In the genomic region with DNA sequence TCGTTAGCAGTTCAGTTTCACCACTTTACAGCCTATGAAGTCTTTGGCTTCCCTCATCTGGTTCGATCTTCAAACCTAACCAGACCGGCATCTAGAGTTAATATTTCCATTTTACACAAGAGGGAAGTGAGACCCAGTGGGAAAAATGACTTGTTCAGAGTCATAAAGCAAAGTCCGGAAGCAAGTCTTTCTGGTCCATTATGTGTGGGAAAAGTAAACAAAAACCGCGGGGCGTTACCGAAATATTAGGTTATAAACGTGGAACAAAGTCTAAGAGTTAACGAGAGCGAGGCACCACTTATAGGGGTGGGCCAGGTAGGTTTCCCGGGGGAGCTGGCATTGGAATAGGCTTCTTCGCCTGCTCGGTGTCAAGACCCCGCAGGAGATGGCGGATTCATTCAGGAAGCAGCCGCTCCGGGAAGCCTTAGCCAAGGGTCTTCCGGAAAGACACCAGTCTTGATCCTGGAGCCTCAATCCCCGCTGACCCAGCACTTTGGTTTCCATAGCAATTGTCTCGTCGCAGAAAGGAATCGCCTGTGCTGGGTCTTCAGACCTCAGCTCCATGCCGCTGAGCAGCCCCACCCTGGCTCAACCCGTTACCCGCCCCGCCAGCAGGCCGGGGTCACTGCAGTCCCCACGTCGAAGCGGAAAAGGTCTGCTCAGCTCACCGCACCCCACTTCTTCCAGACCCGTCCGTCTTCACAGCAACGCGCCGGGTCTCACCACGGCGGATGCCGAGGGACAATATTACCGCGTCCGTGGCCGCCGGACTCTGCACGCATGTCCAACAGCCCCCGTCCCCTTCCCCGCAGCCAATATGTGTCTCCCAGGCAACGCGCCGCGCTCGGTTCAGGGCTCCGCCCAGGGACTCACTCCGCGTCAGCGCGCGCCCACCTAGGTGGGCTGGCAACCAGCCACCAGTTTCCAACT, we compare ENCODE assay signal across 9 cellular contexts. TPM values are rescaled to one million over a fixed set of nuclear protein-coding genes. Genes with fewer than 3 reads are reported as not detected.
DNase-seq lines count a peak whose midpoint lies in the region; ATAC-seq and TF ChIP-seq lines count a peak whose summit lies in the region.
"Had no signal": no experiment of that assay in that cellular context is flagged by ENCODE, and none has a peak within 500 bp of the region (broad histone marks: within the 10 kb centered on the region; RNA-seq: fewer than 3 reads in every experiment).

Gene C5orf52, plus strand, starts transcription at position 872 of the 930 bp plus-strand sequence. CDS start 82 bp downstream, outside the sequence.

- H4K91ac ChIP-seq in trophoblast cell (ENCODE audit: low read depth, low read length), result no peak within 1 kb of the TSS

- H3K9me2 ChIP-seq in MM.1S (replicated peaks; ENCODE audit: insufficient read depth, low read length), result no peaks in the 10 kb centered on the region

- no CpG with 5 or more reads among the region's 59 CpGs for WGBS in trophoblast cell (ENCODE audit: extremely low coverage, insufficient coverage, insufficient read length)
- WGBS in smooth muscle cell (ENCODE audit: low lambda C conversion rate), result 97% methylated on average over 51 of the region's 59 CpGs

- peaks cover 8% of the 10 kb centered on the region for H3K27me3 Mint-ChIP-seq in activated T-helper 2 cell treated with anti-CD3 and anti-CD28 coated beads, Interferon-gamma antibody, Interleukin-2, Interleukin-4, amounts not matched to agents 10 μg/mL and 5 μg/mL and 100 μg/mL, durations not matched to agents 14 hours and 24 hours and 36 hours (ENCODE audit: low read depth)
- peaks cover 22% of the 10 kb centered on the region for H3K27me3 Mint-ChIP-seq in glutamatergic neuron (ENCODE audit: unreplicated experiment)

- no peak within 1 kb of the TSS for H3K27ac ChIP-seq in MM.1S (ENCODE audit: low read length)
- H3K27ac ChIP-seq in trophoblast cell (ENCODE audit: low read depth, low read length), result no peak within 1 kb of the TSS
- no peak within 1 kb of the TSS for H3K27ac ChIP-seq in smooth muscle cell (ENCODE audit: low read depth)
- H3K27ac ChIP-seq: C4-2B had no signal

- H2BK5ac ChIP-seq in trophoblast cell (ENCODE audit: low read depth, low read length, poor library complexity), result no peak within 1 kb of the TSS

- no peak within 1 kb of the TSS for H2BK12ac ChIP-seq in trophoblast cell (ENCODE audit: low read length)

- ATAC-seq in HG03469 (IDR thresholded peaks at IDR 0.05; ENCODE audit: unreplicated experiment), result no peak

- no peaks in the 10 kb centered on the region for H3K9me3 ChIP-seq in MM.1S (replicated peaks; ENCODE audit: insufficient read depth, low read length)
- H3K9me3 ChIP-seq in trophoblast cell (ENCODE audit: insufficient read depth, low read depth, low read length), result peaks cover 12% of the 10 kb centered on the region
- no peaks in the 10 kb centered on the region for H3K9me3 ChIP-seq in smooth muscle cell (replicated peaks; ENCODE audit: low read depth)

- no peaks in the 10 kb centered on the region for H3K4me1 ChIP-seq in MM.1S (ENCODE audit: low read length)
- no peaks in the 10 kb centered on the region for H3K4me1 ChIP-seq in trophoblast cell (ENCODE audit: control insufficient read depth in 1 of 2, insufficient read depth in 2 of 2, low read length in 2 of 2)
- H3K4me1 ChIP-seq in smooth muscle cell (ENCODE audit: low read depth), result no peaks in the 10 kb centered on the region

- no peak within 1 kb of the TSS for H3K4ac ChIP-seq in trophoblast cell (ENCODE audit: low read depth, low read length)

- H3K79me2 ChIP-seq in MM.1S (ENCODE audit: low read length) (no peaks in the 10 kb centered on the region), trophoblast cell (ENCODE audit: control insufficient read depth, insufficient read depth, low read length, poor library complexity) (no peaks in the 10 kb centered on the region), smooth muscle cell (ENCODE audit: low read depth) (no peaks in the 10 kb centered on the region)

- H3K4me2 ChIP-seq in MM.1S (ENCODE audit: low read depth, low read length) (peak within 1 kb of the TSS; percentile 94), trophoblast cell (ENCODE audit: low read length) (peak within 1 kb of the TSS; percentile 27), smooth muscle cell (no peak within 1 kb of the TSS)

- H2AFZ ChIP-seq in MM.1S (ENCODE audit: low read length) (peak within 1 kb of the TSS; percentile 75), trophoblast cell (ENCODE audit: insufficient read depth, low read length, poor library complexity) (no peak within 1 kb of the TSS), smooth muscle cell (ENCODE audit: low read depth) (no peak within 1 kb of the TSS)

- peaks cover 11% of the 10 kb centered on the region; the same call in 1 of the 2 replicates for H3K27me3 ChIP-seq in MM.1S (replicated peaks; ENCODE audit: insufficient read depth, low read length)
- no peaks in the 10 kb centered on the region for H3K27me3 ChIP-seq in trophoblast cell (ENCODE audit: insufficient read depth, low read length)
- no peaks in the 10 kb centered on the region for H3K27me3 ChIP-seq in smooth muscle cell (ENCODE audit: low read depth)

- H3K4me3 ChIP-seq in MM.1S (ENCODE audit: low read length) (peak within 1 kb of the TSS; percentile 70), trophoblast cell (ENCODE audit: low read depth, low read length) (peak within 1 kb of the TSS; percentile 14), smooth muscle cell (no peak within 1 kb of the TSS)

- DNase-seq in NCI-H2081 (lab: John Stamatoyannopoulos, UW), result peak; percentile 9 to 55
- no peak for DNase-seq in NCI-H2081 treated with DMSO at 0.1 percent for 48 hours (lab: John Stamatoyannopoulos, UW)
- no peak for DNase-seq in MM.1S
- no peak for DNase-seq in activated T-helper 2 cell treated with anti-CD3 and anti-CD28 coated beads, Interferon-gamma antibody, Interleukin-2, Interleukin-4, amounts not matched to agents 10 μg/mL and 5 μg/mL and 100 μg/mL, durations not matched to agents 14 hours and 24 hours and 36 hours (ENCODE audit: low spot score)
- DNase-seq in glutamatergic neuron, result peak; percentile 69
- DNase-seq in trophoblast cell, result peak; percentile 67 to 75
- DNase-seq in smooth muscle cell (lab: John Stamatoyannopoulos, UW; ENCODE audit: unreplicated experiment), result no peak

- H3K4me1 Mint-ChIP-seq in activated T-helper 2 cell treated with anti-CD3 and anti-CD28 coated beads, Interferon-gamma antibody, Interleukin-2, Interleukin-4, amounts not matched to agents 10 μg/mL and 5 μg/mL and 100 μg/mL, durations not matched to agents 14 hours and 24 hours and 36 hours (ENCODE audit: low read depth), result peaks cover 28% of the 10 kb centered on the region
- H3K4me1 Mint-ChIP-seq in glutamatergic neuron (ENCODE audit: low read depth, unreplicated experiment), result peaks cover 3% of the 10 kb centered on the region

- H3K36me3 ChIP-seq in MM.1S (replicated peaks; ENCODE audit: insufficient read depth, low read length) (no peaks in the 10 kb centered on the region), trophoblast cell (ENCODE audit: control insufficient read depth in 1 of 2, insufficient read depth in 2 of 2, low read length in 2 of 2) (no peaks in the 10 kb centered on the region), smooth muscle cell (ENCODE audit: low read depth) (no peaks in the 10 kb centered on the region)

- peaks cover 2% of the 10 kb centered on the region for H3K79me1 ChIP-seq in trophoblast cell (ENCODE audit: low read length)

- no peak within 1 kb of the TSS for H3K18ac ChIP-seq in trophoblast cell (ENCODE audit: low read length)

- H4K12ac ChIP-seq in trophoblast cell (ENCODE audit: low read depth, low read length), result no peak within 1 kb of the TSS

- no peak within 1 kb of the TSS for H3K23ac ChIP-seq in trophoblast cell (ENCODE audit: low read length)

- peaks cover 5% of the 10 kb centered on the region for H3K36me3 Mint-ChIP-seq in activated T-helper 2 cell treated with anti-CD3 and anti-CD28 coated beads, Interferon-gamma antibody, Interleukin-2, Interleukin-4, amounts not matched to agents 10 μg/mL and 5 μg/mL and 100 μg/mL, durations not matched to agents 14 hours and 24 hours and 36 hours (ENCODE audit: low read depth)
- H3K36me3 Mint-ChIP-seq in glutamatergic neuron (ENCODE audit: unreplicated experiment), result peaks cover 9% of the 10 kb centered on the region

- peak within 1 kb of the TSS; percentile 90 for H3K4me3 Mint-ChIP-seq in activated T-helper 2 cell treated with anti-CD3 and anti-CD28 coated beads, Interferon-gamma antibody, Interleukin-2, Interleukin-4, amounts not matched to agents 10 μg/mL and 5 μg/mL and 100 μg/mL, durations not matched to agents 14 hours and 24 hours and 36 hours (ENCODE audit: low read depth)
- peak within 1 kb of the TSS; percentile 96 for H3K4me3 Mint-ChIP-seq in glutamatergic neuron (ENCODE audit: unreplicated experiment)

- TF ChIP-seq CTCF in MM.1S (IDR thresholded peaks at IDR 0.05; ENCODE audit: low read length) (no peak), glutamatergic neuron (IDR thresholded peaks at IDR 0.05; ENCODE audit: partially characterized antibody, unreplicated experiment) (no peak), smooth muscle cell (IDR thresholded peaks at IDR 0.05; ENCODE audit: borderline replicate concordance, insufficient read depth, poor library complexity, severe bottlenecking) (no peak)

- intact Hi-C loops in activated T-helper 2 cell treated with anti-CD3 and anti-CD28 coated beads, Interferon-gamma antibody, Interleukin-2, Interleukin-4, amounts not matched to agents 10 μg/mL and 5 μg/mL and 100 μg/mL, durations not matched to agents 14 hours and 24 hours and 36 hours (cut with micrococcal nuclease), result loop anchor here (2.0 kb wide), 2 partner anchors 48 to 64 kb away; no protein-coding TSS in a partner anchor

- no peak within 1 kb of the TSS for H3K14ac ChIP-seq in trophoblast cell (ENCODE audit: low read length)

- no peaks in the 10 kb centered on the region for H3K9me3 Mint-ChIP-seq in activated T-helper 2 cell treated with anti-CD3 and anti-CD28 coated beads, Interferon-gamma antibody, Interleukin-2, Interleukin-4, amounts not matched to agents 10 μg/mL and 5 μg/mL and 100 μg/mL, durations not matched to agents 14 hours and 24 hours and 36 hours
- H3K9me3 Mint-ChIP-seq in glutamatergic neuron (ENCODE audit: unreplicated experiment), result no peaks in the 10 kb centered on the region

- H4K8ac ChIP-seq in trophoblast cell (ENCODE audit: low read depth, low read length), result no peak within 1 kb of the TSS

- H2AK5ac ChIP-seq in trophoblast cell (ENCODE audit: low read length), result no peak within 1 kb of the TSS

- H3F3A ChIP-seq in MM.1S (ENCODE audit: insufficient read depth, low read length) (no peaks in the 10 kb centered on the region), smooth muscle cell (ENCODE audit: low read depth) (no peaks in the 10 kb centered on the region)

- H4K20me1 ChIP-seq in MM.1S (ENCODE audit: insufficient read depth, low read length) (no peaks in the 10 kb centered on the region), smooth muscle cell (ENCODE audit: low read depth) (no peaks in the 10 kb centered on the region)

- no peak within 1 kb of the TSS for H2BK120ac ChIP-seq in trophoblast cell (ENCODE audit: insufficient read depth, low read length, poor library complexity)

- H3K9ac ChIP-seq in MM.1S (ENCODE audit: low read length) (no peak within 1 kb of the TSS), trophoblast cell (ENCODE audit: low read length) (no peak within 1 kb of the TSS), smooth muscle cell (ENCODE audit: low read depth) (no peak within 1 kb of the TSS)

- peak within 1 kb of the TSS; percentile 74 for H3K27ac Mint-ChIP-seq in activated T-helper 2 cell treated with anti-CD3 and anti-CD28 coated beads, Interferon-gamma antibody, Interleukin-2, Interleukin-4, amounts not matched to agents 10 μg/mL and 5 μg/mL and 100 μg/mL, durations not matched to agents 14 hours and 24 hours and 36 hours
- peak within 1 kb of the TSS; percentile 33 for H3K27ac Mint-ChIP-seq in glutamatergic neuron (ENCODE audit: unreplicated experiment)

RNA-seq across cellular contexts. Expression of gene C5orf52, which starts in this region (rescaled TPM):
- 0.30 TPM in 1 of 2 replicates, not detected in the other for total RNA-seq in activated T-helper 2 cell treated with anti-CD3 and anti-CD28 coated beads, Interferon-gamma antibody, Interleukin-2, Interleukin-4, amounts not matched to agents 10 μg/mL and 5 μg/mL and 100 μg/mL, durations not matched to agents 14 hours and 24 hours and 36 hours
- total RNA-seq in glutamatergic neuron (ENCODE audit: unreplicated experiment) (not detected), smooth muscle cell (not detected in 2 replicates)
- not detected in 2 replicates for polyA plus RNA-seq in trophoblast cell (2013)
- polyA plus RNA-seq in smooth muscle cell, result not detected in 2 replicates

Comparison
In these comparisons a context has a peak if more than half of its experiments do, and no peak if none do; other contexts are left out.
1. DNase-seq: peak in NCI-H2081 (2 of 2) and trophoblast cell (2 of 2); none in NCI-H2081 treated with DMSO at 0.1 percent for 48 hours (single experiment), MM.1S (single experiment), activated T-helper 2 cell treated with anti-CD3 and anti-CD28 coated beads, Interferon-gamma antibody, Interleukin-2, Interleukin-4, amounts not matched to agents 10 μg/mL and 5 μg/mL and 100 μg/mL, durations not matched to agents 14 hours and 24 hours and 36 hours (single experiment) and smooth muscle cell (single experiment).
2. Peak in DNase-seq in glutamatergic neuron; RNA of the gene not detected or under 1 TPM.